In the genomic region with DNA sequence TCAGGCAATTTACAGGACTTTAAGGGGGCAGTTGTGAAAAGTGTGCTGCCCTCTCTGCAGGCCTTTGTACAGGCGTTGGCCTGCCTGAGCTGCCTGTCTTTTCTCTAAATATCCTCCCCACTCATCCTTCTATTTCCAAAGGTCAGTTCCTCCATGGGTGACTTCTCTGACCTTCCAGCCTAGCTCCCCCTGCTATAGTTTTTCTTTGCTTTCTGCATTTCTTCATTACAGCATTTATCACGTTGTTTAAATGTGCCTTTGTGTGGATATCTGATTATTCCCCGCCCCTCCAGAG, we compare ENCODE assay signal across 22 cellular contexts. TPM values are rescaled to one million over a fixed set of nuclear protein-coding genes. Genes with fewer than 3 reads are reported as not detected.
DNase-seq lines count a peak whose midpoint lies in the region; ATAC-seq and TF ChIP-seq lines count a peak whose summit lies in the region.
"Had no signal": no experiment of that assay in that cellular context is flagged by ENCODE, and none has a peak within 500 bp of the region (broad histone marks: within the 10 kb centered on the region; RNA-seq: fewer than 3 reads in every experiment).

No MANE protein-coding gene starts in this region.

- no peaks in the 10 kb centered on the region for H3K4me1 ChIP-seq in CD8-positive, alpha-beta T cell (ENCODE audit: insufficient read depth, low read length)
- peaks cover 42% of the 10 kb centered on the region for H3K4me1 ChIP-seq in mucosa of stomach (ENCODE audit: control insufficient read depth, insufficient read depth, low read length)
- H3K4me1 ChIP-seq: HAP-1 had no signal

- CTCF ChIA-PET in CD8-positive, alpha-beta T cell (lab: Charles Lee) = no interaction called here

- intact Hi-C loops in CD8-positive, alpha-beta T cell (cut with DNase I, micrococcal nuclease) = no loop called here

- H3K36me3 Mint-ChIP-seq in CD8-positive, alpha-beta T cell = no peaks in the 10 kb centered on the region
- peaks cover 41% of the 10 kb centered on the region for H3K36me3 Mint-ChIP-seq in activated T-helper 17 cell treated with anti-CD3 and anti-CD28 coated beads, Interleukin-2, amount 50 U/mL, for 72 hours (ENCODE audit: low read depth)
- H3K36me3 Mint-ChIP-seq: activated naive CD8-positive, alpha-beta T cell; WTC11 had no signal

- peaks cover 21% of the 10 kb centered on the region for H3K4me1 Mint-ChIP-seq in CD8-positive, alpha-beta T cell (ENCODE audit: low read depth)
- peaks cover 38% of the 10 kb centered on the region for H3K4me1 Mint-ChIP-seq in activated T-helper 17 cell treated with anti-CD3 and anti-CD28 coated beads, Interleukin-2, amount 50 U/mL, for 72 hours

- H3K27me3 ChIP-seq in CD8-positive, alpha-beta T cell (ENCODE audit: insufficient read depth, low read length) = no peaks in the 10 kb centered on the region
- peaks cover 7% of the 10 kb centered on the region for H3K27me3 ChIP-seq in mucosa of stomach (ENCODE audit: control insufficient read depth, insufficient read depth, low read length)

- H3K27ac ChIP-seq in CD8-positive, alpha-beta T cell (ENCODE audit: low read depth, low read length) = no peak overlapping the region
- H3K27ac ChIP-seq: esophagus muscularis mucosa, RWPE1 had no signal

- POLR2A ChIA-PET in CD8-positive, alpha-beta T cell (lab: Charles Lee) = no interaction called here

- no peak for TF ChIP-seq CTCF in CD8-positive, alpha-beta T cell (IDR thresholded peaks at IDR 0.05)
- no peak for TF ChIP-seq CTCF in GM12865 (IDR thresholded peaks at IDR 0.05; ENCODE audit: insufficient read depth, low read depth, low read length, missing control alignments)

- no peaks in the 10 kb centered on the region for H3K9me3 ChIP-seq in CD8-positive, alpha-beta T cell (ENCODE audit: low read length)
- H3K9me3 ChIP-seq in mucosa of stomach (ENCODE audit: control insufficient read depth, low read length) = no peaks in the 10 kb centered on the region
- H3K9me3 ChIP-seq: esophagus muscularis mucosa, HAP-1, lower lobe of right lung had no signal

- no peaks in the 10 kb centered on the region for H3K36me3 ChIP-seq in CD8-positive, alpha-beta T cell (ENCODE audit: insufficient read depth, low read length)
- H3K36me3 ChIP-seq in mucosa of stomach (ENCODE audit: control insufficient read depth, insufficient read depth, low read length) = no peaks in the 10 kb centered on the region
- H3K36me3 ChIP-seq: esophagus muscularis mucosa, HAP-1, lower lobe of right lung had no signal

- ATAC-seq in CD8-positive, alpha-beta T cell = no peak
- no peak for ATAC-seq in activated T-helper 17 cell treated with anti-CD3 and anti-CD28 coated beads, Interleukin-2, amount 50 U/mL, for 72 hours (replicated peaks)
- no peak for ATAC-seq in HG03439 (IDR thresholded peaks at IDR 0.05; ENCODE audit: unreplicated experiment)
- ATAC-seq in HG02678 (IDR thresholded peaks at IDR 0.05; ENCODE audit: unreplicated experiment) = no peak
- ATAC-seq: naive thymus-derived CD4-positive, alpha-beta T cell; WTC11 had no signal

- peak overlapping the region; percentile 95 for H3K9ac ChIP-seq in mucosa of stomach (ENCODE audit: low read length)

- no peak for DNase-seq in CD8-positive, alpha-beta T cell
- DNase-seq in GM12865 (ENCODE audit: low read depth) (no peak), SKM-1 (lab: John Stamatoyannopoulos, UW; ENCODE audit: unreplicated experiment) (no peak), hypothalamus (lab: John Stamatoyannopoulos, UW) (no peak)
- DNase-seq: activated CD8-positive, alpha-beta memory T cell treated with anti-CD3 and anti-CD28 coated beads, Interleukin-2, amount 50 U/mL, for 4 hours; AML-193; dermis blood vessel endothelial cell; DMS153; lower lobe of right lung; naive thymus-derived CD4-positive, alpha-beta T cell; stimulated activated CD4-positive, alpha-beta T cell treated with anti-CD3 and anti-CD28 coated beads, Interleukin-4, amount 100 ng/mL, for 24 hours had no signal

- H3K4me3 ChIP-seq in CD8-positive, alpha-beta T cell (ENCODE audit: low read depth, low read length) = no peak overlapping the region
- H3K4me3 ChIP-seq in GM12865 (ENCODE audit: low read depth, low read length) = peak overlapping the region; percentile 43; the same call in 1 of the 2 replicates
- H3K4me3 ChIP-seq in mucosa of stomach (ENCODE audit: low read length) = peak overlapping the region; percentile 4
- H3K4me3 ChIP-seq: esophagus muscularis mucosa, HAP-1, lower lobe of right lung had no signal

- no peaks in the 10 kb centered on the region for H3K9me3 Mint-ChIP-seq in CD8-positive, alpha-beta T cell
- peaks cover 6% of the 10 kb centered on the region for H3K9me3 Mint-ChIP-seq in activated T-helper 17 cell treated with anti-CD3 and anti-CD28 coated beads, Interleukin-2, amount 50 U/mL, for 72 hours
- H3K9me3 Mint-ChIP-seq: WTC11 had no signal

- no peak overlapping the region for H3K4me3 Mint-ChIP-seq in CD8-positive, alpha-beta T cell
- H3K4me3 Mint-ChIP-seq in activated T-helper 17 cell treated with anti-CD3 and anti-CD28 coated beads, Interleukin-2, amount 50 U/mL, for 72 hours = peak overlapping the region; percentile 92

- peak overlapping the region; percentile 41 for H3K27ac Mint-ChIP-seq in CD8-positive, alpha-beta T cell
- peak overlapping the region; percentile 70 for H3K27ac Mint-ChIP-seq in activated T-helper 17 cell treated with anti-CD3 and anti-CD28 coated beads, Interleukin-2, amount 50 U/mL, for 72 hours
- H3K27ac Mint-ChIP-seq: activated naive CD8-positive, alpha-beta T cell; WTC11 had no signal

- peaks cover 47% of the 10 kb centered on the region for H3K27me3 Mint-ChIP-seq in CD8-positive, alpha-beta T cell (ENCODE audit: low read depth)
- H3K27me3 Mint-ChIP-seq in activated T-helper 17 cell treated with anti-CD3 and anti-CD28 coated beads, Interleukin-2, amount 50 U/mL, for 72 hours = peaks cover 7% of the 10 kb centered on the region

RNA-seq across cellular contexts. Expression of a gene that starts 2.4 kb away (rescaled TPM):
- total RNA-seq in CD8-positive, alpha-beta T cell = under 1 TPM; 0.69 to 0.73 TPM
- 10 to 100 TPM in 1 of 2 donors, 1 to 10 TPM in 1; 3.0 to 17.0 TPM for total RNA-seq in activated T-helper 17 cell treated with anti-CD3 and anti-CD28 coated beads, Interleukin-2, amount 50 U/mL, for 72 hours
- total RNA-seq: glomerular endothelial cell, HT1080 had no signal
